ENCODE assay signal across 1 cellular context in the genomic region with DNA sequence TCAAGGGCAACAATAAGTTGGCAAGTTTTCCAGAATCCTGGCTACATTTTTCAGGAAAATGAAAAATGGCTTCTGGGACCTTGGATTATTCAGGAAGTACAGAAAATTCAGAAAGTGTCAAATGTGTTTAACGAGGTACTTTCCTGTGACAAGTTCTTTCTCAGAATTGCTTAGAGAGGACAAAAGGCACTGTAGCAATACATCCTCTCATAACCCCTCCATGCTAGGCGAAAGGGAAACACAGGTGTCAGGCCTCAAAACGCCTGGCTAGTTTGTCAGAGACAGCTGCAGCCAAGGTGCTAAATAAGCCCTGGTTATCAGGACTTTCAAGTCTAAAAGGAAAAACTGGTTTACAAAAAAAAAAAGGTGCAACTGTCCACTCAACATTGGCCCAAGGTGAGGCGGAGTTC.
TF ChIP-seq lines count a peak whose summit lies in the region.

No MANE protein-coding gene starts in this region.

TF ChIP-seq in GM23338, 12 proteins besides CTCF, POLR2A, EP300 and RAD21 (continued from another document):
- TF ChIP-seq, protein P1, sequence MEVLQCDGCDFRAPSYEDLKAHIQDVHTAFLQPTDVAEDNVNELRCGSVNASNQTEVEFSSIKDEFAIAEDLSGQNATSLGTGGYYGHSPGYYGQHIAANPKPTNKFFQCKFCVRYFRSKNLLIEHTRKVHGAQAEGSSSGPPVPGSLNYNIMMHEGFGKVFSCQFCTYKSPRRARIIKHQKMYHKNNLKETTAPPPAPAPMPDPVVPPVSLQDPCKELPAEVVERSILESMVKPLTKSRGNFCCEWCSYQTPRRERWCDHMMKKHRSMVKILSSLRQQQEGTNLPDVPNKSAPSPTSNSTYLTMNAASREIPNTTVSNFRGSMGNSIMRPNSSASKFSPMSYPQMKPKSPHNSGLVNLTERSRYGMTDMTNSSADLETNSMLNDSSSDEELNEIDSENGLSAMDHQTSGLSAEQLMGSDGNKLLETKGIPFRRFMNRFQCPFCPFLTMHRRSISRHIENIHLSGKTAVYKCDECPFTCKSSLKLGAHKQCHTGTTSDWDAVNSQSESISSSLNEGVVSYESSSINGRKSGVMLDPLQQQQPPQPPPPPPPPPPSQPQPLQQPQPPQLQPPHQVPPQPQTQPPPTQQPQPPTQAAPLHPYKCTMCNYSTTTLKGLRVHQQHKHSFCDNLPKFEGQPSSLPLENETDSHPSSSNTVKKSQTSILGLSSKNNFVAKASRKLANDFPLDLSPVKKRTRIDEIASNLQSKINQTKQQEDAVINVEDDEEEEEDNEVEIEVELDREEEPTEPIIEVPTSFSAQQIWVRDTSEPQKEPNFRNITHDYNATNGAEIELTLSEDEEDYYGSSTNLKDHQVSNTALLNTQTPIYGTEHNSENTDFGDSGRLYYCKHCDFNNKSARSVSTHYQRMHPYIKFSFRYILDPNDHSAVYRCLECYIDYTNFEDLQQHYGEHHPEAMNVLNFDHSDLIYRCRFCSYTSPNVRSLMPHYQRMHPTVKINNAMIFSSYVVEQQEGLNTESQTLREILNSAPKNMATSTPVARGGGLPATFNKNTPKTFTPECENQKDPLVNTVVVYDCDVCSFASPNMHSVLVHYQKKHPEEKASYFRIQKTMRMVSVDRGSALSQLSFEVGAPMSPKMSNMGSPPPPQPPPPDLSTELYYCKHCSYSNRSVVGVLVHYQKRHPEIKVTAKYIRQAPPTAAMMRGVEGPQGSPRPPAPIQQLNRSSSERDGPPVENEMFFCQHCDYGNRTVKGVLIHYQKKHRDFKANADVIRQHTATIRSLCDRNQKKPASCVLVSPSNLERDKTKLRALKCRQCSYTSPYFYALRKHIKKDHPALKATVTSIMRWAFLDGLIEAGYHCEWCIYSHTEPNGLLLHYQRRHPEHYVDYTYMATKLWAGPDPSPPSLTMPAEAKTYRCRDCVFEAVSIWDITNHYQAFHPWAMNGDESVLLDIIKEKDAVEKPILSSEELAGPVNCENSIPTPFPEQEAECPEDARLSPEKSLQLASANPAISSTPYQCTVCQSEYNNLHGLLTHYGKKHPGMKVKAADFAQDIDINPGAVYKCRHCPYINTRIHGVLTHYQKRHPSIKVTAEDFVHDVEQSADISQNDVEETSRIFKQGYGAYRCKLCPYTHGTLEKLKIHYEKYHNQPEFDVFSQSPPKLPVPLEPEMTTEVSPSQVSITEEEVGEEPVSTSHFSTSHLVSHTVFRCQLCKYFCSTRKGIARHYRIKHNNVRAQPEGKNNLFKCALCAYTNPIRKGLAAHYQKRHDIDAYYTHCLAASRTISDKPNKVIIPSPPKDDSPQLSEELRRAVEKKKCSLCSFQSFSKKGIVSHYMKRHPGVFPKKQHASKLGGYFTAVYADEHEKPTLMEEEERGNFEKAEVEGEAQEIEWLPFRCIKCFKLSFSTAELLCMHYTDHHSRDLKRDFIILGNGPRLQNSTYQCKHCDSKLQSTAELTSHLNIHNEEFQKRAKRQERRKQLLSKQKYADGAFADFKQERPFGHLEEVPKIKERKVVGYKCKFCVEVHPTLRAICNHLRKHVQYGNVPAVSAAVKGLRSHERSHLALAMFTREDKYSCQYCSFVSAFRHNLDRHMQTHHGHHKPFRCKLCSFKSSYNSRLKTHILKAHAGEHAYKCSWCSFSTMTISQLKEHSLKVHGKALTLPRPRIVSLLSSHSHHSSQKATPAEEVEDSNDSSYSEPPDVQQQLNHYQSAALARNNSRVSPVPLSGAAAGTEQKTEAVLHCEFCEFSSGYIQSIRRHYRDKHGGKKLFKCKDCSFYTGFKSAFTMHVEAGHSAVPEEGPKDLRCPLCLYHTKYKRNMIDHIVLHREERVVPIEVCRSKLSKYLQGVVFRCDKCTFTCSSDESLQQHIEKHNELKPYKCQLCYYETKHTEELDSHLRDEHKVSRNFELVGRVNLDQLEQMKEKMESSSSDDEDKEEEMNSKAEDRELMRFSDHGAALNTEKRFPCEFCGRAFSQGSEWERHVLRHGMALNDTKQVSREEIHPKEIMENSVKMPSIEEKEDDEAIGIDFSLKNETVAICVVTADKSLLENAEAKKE (CRISPR knock-in tag; IDR thresholded peaks at IDR 0.05): no peak
- TF ChIP-seq ZNF114 (CRISPR knock-in tag; IDR thresholded peaks at IDR 0.05): no peak
- TF ChIP-seq, protein P2, sequence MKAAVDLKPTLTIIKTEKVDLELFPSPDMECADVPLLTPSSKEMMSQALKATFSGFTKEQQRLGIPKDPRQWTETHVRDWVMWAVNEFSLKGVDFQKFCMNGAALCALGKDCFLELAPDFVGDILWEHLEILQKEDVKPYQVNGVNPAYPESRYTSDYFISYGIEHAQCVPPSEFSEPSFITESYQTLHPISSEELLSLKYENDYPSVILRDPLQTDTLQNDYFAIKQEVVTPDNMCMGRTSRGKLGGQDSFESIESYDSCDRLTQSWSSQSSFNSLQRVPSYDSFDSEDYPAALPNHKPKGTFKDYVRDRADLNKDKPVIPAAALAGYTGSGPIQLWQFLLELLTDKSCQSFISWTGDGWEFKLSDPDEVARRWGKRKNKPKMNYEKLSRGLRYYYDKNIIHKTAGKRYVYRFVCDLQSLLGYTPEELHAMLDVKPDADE (IDR thresholded peaks at IDR 0.05): no peak
